In genomic region chr6:36154286-36154685, GRCh38 we compare ENCODE assay signal across 25 cellular contexts. TPM values are rescaled to one million over a fixed set of nuclear protein-coding genes. Genes with fewer than 3 reads are reported as not detected.
A peak's percentile ranks its signal among the peaks of the same experiment; 100 is the strongest.
DNase-seq lines count a peak whose midpoint lies in the region; ATAC-seq and TF ChIP-seq lines count a peak whose summit lies in the region.
"Had no signal": no experiment of that assay in that cellular context is flagged by ENCODE, and none has a peak within 500 bp of the region (broad histone marks: within the 10 kb centered on the region; RNA-seq: fewer than 3 reads in every experiment).

No MANE protein-coding gene starts in this region.

- no peak overlapping the region for H3K27ac ChIP-seq in HCT116 (ENCODE audit: low read depth, low read length)
- H3K27ac ChIP-seq: heart right ventricle, spleen had no signal

- peak overlapping the region; percentile 2 for H3K27ac Mint-ChIP-seq in Caco-2 (ENCODE audit: unreplicated experiment)
- H3K27ac Mint-ChIP-seq in dendritic cell treated with granulocyte-macrophage colony-stimulating factor and Interleukin-4, amounts not matched to agents 40 ng/mL and 50 ng/mL, for 4 days, result peak overlapping the region; percentile 67
- peak overlapping the region; percentile 5 for H3K27ac Mint-ChIP-seq in mesothelial cell of epicardium
- no peak overlapping the region for H3K27ac Mint-ChIP-seq in nephron progenitor cell
- H3K27ac Mint-ChIP-seq: activated naive CD8-positive, alpha-beta T cell treated with anti-CD3 and anti-CD28 coated beads, Interleukin-2, amount 10 ng/mL, durations not matched to agents 7 days and 5 days; activated T-helper 2 cell treated with anti-CD3 and anti-CD28 coated beads, Interferon-gamma antibody, Interleukin-2, Interleukin-4, amounts not matched to agents 10 μg/mL and 5 μg/mL and 100 μg/mL, durations not matched to agents 14 hours and 24 hours and 36 hours; natural killer cell; stimulated activated memory B cell treated with anti-CD40 and anti-IgM and Interleukin-4, amounts not matched to agents 10 μg/mL and 1 μg/mL and 100 μg/mL, for 72 hours had no signal

- H3K4me2 ChIP-seq in HCT116 (ENCODE audit: low read length), result no peak overlapping the region

- H3K9me3 Mint-ChIP-seq in Caco-2 (ENCODE audit: unreplicated experiment) (peaks cover 15% of the 10 kb centered on the region), mesothelial cell of epicardium (peaks cover 33% of the 10 kb centered on the region), nephron progenitor cell (peaks cover 25% of the 10 kb centered on the region)
- H3K9me3 Mint-ChIP-seq in dendritic cell treated with granulocyte-macrophage colony-stimulating factor and Interleukin-4, amounts not matched to agents 40 ng/mL and 50 ng/mL, for 4 days, result peaks cover 27% of the 10 kb centered on the region
- H3K9me3 Mint-ChIP-seq: natural killer cell had no signal

- RAD21 ChIA-PET in HCT116 (lab: Charles Lee; ENCODE audit: low non-redundant PET in 1 of 2, low total read pairs in 2 of 2, uncharacterized antibody in 2 of 2, unreplicated experiment in 2 of 2), result no interaction called here

- H3K36me3 Mint-ChIP-seq in Caco-2 (ENCODE audit: insufficient read depth, unreplicated experiment) (peaks cover 5% of the 10 kb centered on the region), mesothelial cell of epicardium (peaks cover 19% of the 10 kb centered on the region), nephron progenitor cell (ENCODE audit: low read depth) (peaks cover 6% of the 10 kb centered on the region)
- peaks cover 15% of the 10 kb centered on the region for H3K36me3 Mint-ChIP-seq in dendritic cell treated with granulocyte-macrophage colony-stimulating factor and Interleukin-4, amounts not matched to agents 40 ng/mL and 50 ng/mL, for 4 days (ENCODE audit: low read depth)
- H3K36me3 Mint-ChIP-seq: natural killer cell had no signal

- H3K9me2 ChIP-seq in HCT116 (ENCODE audit: insufficient read depth), result no peaks in the 10 kb centered on the region

- H3K27me3 Mint-ChIP-seq in Caco-2 (ENCODE audit: insufficient read depth, unreplicated experiment) (no peaks in the 10 kb centered on the region), mesothelial cell of epicardium (ENCODE audit: low read depth) (no peaks in the 10 kb centered on the region), nephron progenitor cell (ENCODE audit: low read depth, poor library complexity) (no peaks in the 10 kb centered on the region)
- no peaks in the 10 kb centered on the region for H3K27me3 Mint-ChIP-seq in dendritic cell treated with granulocyte-macrophage colony-stimulating factor and Interleukin-4, amounts not matched to agents 40 ng/mL and 50 ng/mL, for 4 days
- H3K27me3 Mint-ChIP-seq: activated naive CD8-positive, alpha-beta T cell treated with anti-CD3 and anti-CD28 coated beads, Interleukin-2, amount 10 ng/mL, durations not matched to agents 7 days and 5 days; stimulated activated memory B cell treated with anti-CD40 and anti-IgM and Interleukin-4, amounts not matched to agents 10 μg/mL and 1 μg/mL and 100 μg/mL, for 72 hours had no signal

- intact Hi-C loops in Caco-2 (cut with micrococcal nuclease; ENCODE audit: unreplicated experiment), result no loop called here
- intact Hi-C loops in HCT116 (cut with micrococcal nuclease), result no loop called here
- intact Hi-C loops in dendritic cell treated with granulocyte-macrophage colony-stimulating factor and Interleukin-4, amounts not matched to agents 40 ng/mL and 50 ng/mL, for 4 days (cut with micrococcal nuclease), result no loop called here

- TF ChIP-seq CTCF in Caco-2 (IDR thresholded peaks at IDR 0.05; ENCODE audit: insufficient read depth in 1 of 2, low read depth in 1 of 2, low read length in 1 of 2, severe bottlenecking in 1 of 2, unreplicated experiment in 1 of 2), result no peak
- no peak for TF ChIP-seq CTCF in HCT116 (IDR thresholded peaks at IDR 0.05 in 2 of 3, conservative IDR thresholded peaks at IDR 0.05 in 1 of 3; ENCODE audit: borderline replicate concordance in 1 of 3, insufficient read depth in 1 of 3, low read depth in 2 of 3, low read length in 2 of 3)
- TF ChIP-seq CTCF in mesothelial cell of epicardium (IDR thresholded peaks at IDR 0.05; ENCODE audit: unreplicated experiment), result no peak
- TF ChIP-seq CTCF in nephron progenitor cell (IDR thresholded peaks at IDR 0.05), result no peak

- no peaks in the 10 kb centered on the region for H4K20me1 ChIP-seq in HCT116 (ENCODE audit: insufficient read depth)

- H3K9me3 ChIP-seq in Caco-2 (no peaks in the 10 kb centered on the region), HCT116 (ENCODE audit: control insufficient read depth in 1 of 2, insufficient read depth in 1 of 2, low read depth in 1 of 2, low read length in 2 of 2) (peaks cover 0 to 8% of the 10 kb centered on the region in 2 experiments; a peak in 2 of 4 replicates)

- no peaks in the 10 kb centered on the region for H3K27me3 ChIP-seq in Caco-2 (replicated peaks; ENCODE audit: control insufficient read depth, insufficient read depth, low read length)
- no peaks in the 10 kb centered on the region for H3K27me3 ChIP-seq in HCT116 (ENCODE audit: insufficient read depth, low read length)
- H3K27me3 ChIP-seq: heart right ventricle, spleen had no signal

- no peak overlapping the region for H3K9ac ChIP-seq in HCT116 (ENCODE audit: low read length)

- CTCF ChIA-PET in Caco-2 (lab: Charles Lee) (no interaction called here), HCT116 (lab: Charles Lee) (no interaction called here)

- DNase-seq in Caco-2, result peak in 1 of 2 experiments; percentile 51
- DNase-seq in HCT116 (ENCODE audit: low read depth, low spot score), result no peak
- DNase-seq in mesothelial cell of epicardium (ENCODE audit: low spot score in 2 of 2, unreplicated experiment in 2 of 2), result no peak
- no peak for DNase-seq in DMS153 treated with DMSO at 0.1 percent for 48 hours (lab: John Stamatoyannopoulos, UW; ENCODE audit: unreplicated experiment)
- no peak for DNase-seq in nephron progenitor cell
- DNase-seq: activated CD4-positive, alpha-beta T cell treated with anti-CD3 and anti-CD28 coated beads, Interleukin-2, amount 50 U/mL, for 4 hours; activated CD4-positive, CD25-positive, alpha-beta regulatory T cell; activated naive CD8-positive, alpha-beta T cell treated with anti-CD3 and anti-CD28 coated beads, Interleukin-2, amount 10 ng/mL, durations not matched to agents 7 days and 5 days; cerebellar nuclear complex; foreskin fibroblast; heart right ventricle; MM.1S; natural killer cell; NCI-H1436; NCI-H2171; NCI-H69; retina; spleen; stimulated activated CD4-positive, alpha-beta T cell treated with anti-CD3 and anti-CD28 coated beads, Interleukin-4, amount 100 ng/mL, for 1 hour; T1000 had no signal

- POLR2A ChIA-PET in Caco-2 (lab: Charles Lee) (no interaction called here), HCT116 (lab: Charles Lee) (no interaction called here)

- no TSS peak for BruUV-seq in Caco-2 (replicated peaks; lab: Mats Ljungman, UMichigan)
- BruUV-seq in HCT116 (replicated peaks; lab: Mats Ljungman, UMichigan), result no TSS peak

- H3K36me3 ChIP-seq in Caco-2 (ENCODE audit: control insufficient read depth, insufficient read depth, low read length) (no peaks in the 10 kb centered on the region), HCT116 (ENCODE audit: control insufficient read depth in 1 of 2, insufficient read depth in 2 of 2, low read length in 2 of 2) (no peaks in the 10 kb centered on the region)
- H3K36me3 ChIP-seq: heart right ventricle had no signal

- H3K79me2 ChIP-seq in HCT116 (ENCODE audit: insufficient read depth, low read length), result no peaks in the 10 kb centered on the region

- H3K4me3 ChIP-seq in Caco-2 (ENCODE audit: low read depth, low read length) (no peak overlapping the region), HCT116 (replicated peaks in 1 of 2; ENCODE audit: low read depth in 1 of 2, low read length in 2 of 2) (no peak overlapping the region)
- H3K4me3 ChIP-seq: heart right ventricle, spleen had no signal

- H3K4me1 ChIP-seq in Caco-2 (peaks cover 9% of the 10 kb centered on the region), HCT116 (ENCODE audit: control insufficient read depth in 1 of 2, insufficient read depth in 2 of 2, low read length in 2 of 2) (0 out of 4 replicates have a peak, but pooled peaks cover 0 to 2% of the 10 kb centered on the region in 2 experiments)

- no peak for TF ChIP-seq RAD21 in HCT116 (IDR thresholded peaks at IDR 0.05; ENCODE audit: low read depth)

- ATAC-seq in HCT116, result no peak
- ATAC-seq in SK-N-SH treated with all-trans-retinoic acid at 6 μM for 48 hours, result no peak
- ATAC-seq: heart right ventricle; left lobe of liver; natural killer cell; stimulated activated memory B cell treated with anti-CD40 and anti-IgM and Interleukin-4, amounts not matched to agents 10 μg/mL and 1 μg/mL and 100 μg/mL, for 72 hours had no signal

- H3K4me1 Mint-ChIP-seq in Caco-2 (ENCODE audit: low read depth, unreplicated experiment) (peaks cover 11% of the 10 kb centered on the region), mesothelial cell of epicardium (peaks cover 5% of the 10 kb centered on the region), nephron progenitor cell (no peaks in the 10 kb centered on the region)
- peaks cover 49% of the 10 kb centered on the region for H3K4me1 Mint-ChIP-seq in dendritic cell treated with granulocyte-macrophage colony-stimulating factor and Interleukin-4, amounts not matched to agents 40 ng/mL and 50 ng/mL, for 4 days (ENCODE audit: low read depth)
- H3K4me1 Mint-ChIP-seq: natural killer cell; stimulated activated memory B cell treated with anti-CD40 and anti-IgM and Interleukin-4, amounts not matched to agents 10 μg/mL and 1 μg/mL and 100 μg/mL, for 72 hours had no signal

- no peak overlapping the region for H2AFZ ChIP-seq in HCT116 (ENCODE audit: low read depth, low read length, poor library complexity, severe bottlenecking)

- no peak for TF ChIP-seq POLR2A in HCT116 (IDR thresholded peaks at IDR 0.05; ENCODE audit: borderline replicate concordance, extremely low read depth, insufficient read depth, insufficient read length)

- H3K4me3 Mint-ChIP-seq in Caco-2 (ENCODE audit: unreplicated experiment) (no peak overlapping the region), mesothelial cell of epicardium (no peak overlapping the region), nephron progenitor cell (no peak overlapping the region)
- no peak overlapping the region for H3K4me3 Mint-ChIP-seq in dendritic cell treated with granulocyte-macrophage colony-stimulating factor and Interleukin-4, amounts not matched to agents 40 ng/mL and 50 ng/mL, for 4 days
- H3K4me3 Mint-ChIP-seq: activated naive CD8-positive, alpha-beta T cell treated with anti-CD3 and anti-CD28 coated beads, Interleukin-2, amount 10 ng/mL, durations not matched to agents 7 days and 5 days; natural killer cell; stimulated activated memory B cell treated with anti-CD40 and anti-IgM and Interleukin-4, amounts not matched to agents 10 μg/mL and 1 μg/mL and 100 μg/mL, for 72 hours had no signal

TF ChIP-seq in SK-N-SH treated with all-trans-retinoic acid at 6 μM for 48 hours, 23 proteins besides CTCF, POLR2A, EP300 and RAD21 (continues in another document):
- TF ChIP-seq ZC3H10 (CRISPR knock-in tag; IDR thresholded peaks at IDR 0.05) (no peak), TCF4 (CRISPR knock-in tag; IDR thresholded peaks at IDR 0.05; ENCODE audit: borderline replicate concordance) (no peak)

RNA-seq across cellular contexts. Expression of gene MAPK13, which starts 24.0 kb away (rescaled TPM):
- total RNA-seq in Caco-2 (2022) (45.7 and 47.3 TPM in 2 replicates), HCT116 (2021; ENCODE audit: unreplicated experiment) (47.3 TPM), mesothelial cell of epicardium (18.6 to 23.4 TPM (median 20.6 TPM) in 3 replicates)
- polyA plus RNA-seq in HCT116 (2012), result 45.3 and 51.2 TPM in 2 replicates

RNA-seq across cellular contexts. Expression of gene BRPF3, which starts 42.3 kb away (rescaled TPM):
- total RNA-seq in Caco-2 (2022) (41.4 and 44.4 TPM in 2 replicates), HCT116 (2021; ENCODE audit: unreplicated experiment) (20.3 TPM), mesothelial cell of epicardium (54.1 to 58.6 TPM (median 57.3 TPM) in 3 replicates)
- polyA plus RNA-seq in HCT116 (2012), result 14.7 and 15.5 TPM in 2 replicates
